Comparison of ENCODE assay signal across 7 cellular contexts in the genomic region with DNA sequence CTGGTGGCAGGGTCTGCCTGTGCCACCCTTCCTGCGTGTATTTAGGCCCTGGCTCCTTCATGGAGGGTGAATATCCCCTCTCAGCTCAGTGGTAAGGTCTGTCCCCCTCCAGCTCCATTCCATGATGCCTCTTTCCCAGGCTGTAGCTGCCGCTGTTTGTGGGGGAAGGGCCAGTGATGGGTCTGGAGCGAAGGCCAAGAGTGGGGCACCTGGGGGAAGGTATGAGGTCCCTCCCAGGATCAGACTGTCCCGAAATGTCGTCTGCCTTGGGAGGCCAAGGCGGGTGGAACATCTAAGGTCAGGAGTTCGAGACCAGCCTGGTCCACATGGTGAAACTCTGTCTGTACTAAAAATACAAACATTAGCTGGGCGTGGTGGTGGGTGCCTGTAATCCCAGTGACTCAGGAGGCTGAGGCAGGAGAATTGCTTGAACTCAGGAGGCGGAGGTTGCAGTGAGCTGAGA. TPM values are rescaled to one million over a fixed set of nuclear protein-coding genes. Genes with fewer than 3 reads are reported as not detected.
DNase-seq lines count a peak whose midpoint lies in the region; ATAC-seq and TF ChIP-seq lines count a peak whose summit lies in the region.

No MANE protein-coding gene starts in this region.

- H3K4me3 Mint-ChIP-seq in activated T-helper 17 cell treated with anti-CD3 and anti-CD28 coated beads, Interleukin-2, amount 50 U/mL, for 72 hours: peak overlapping the region; percentile 78
- peak overlapping the region; percentile 57 to 77 (median 65) for H3K4me3 Mint-ChIP-seq in immature natural killer cell

- H3K9me3 ChIP-seq in HUES48 (ENCODE audit: control insufficient read depth, insufficient read depth, low read length): no peaks in the 10 kb centered on the region
- no peaks in the 10 kb centered on the region for H3K9me3 ChIP-seq in stomach

- intact Hi-C loops in stomach (cut with DNase I; ENCODE audit: low total_unique reads): no loop called here

- H3K27me3 ChIP-seq in HUES48 (ENCODE audit: control insufficient read depth, insufficient read depth, low read length) (peaks cover 34% of the 10 kb centered on the region), stomach (peaks cover 0 to 38% (median 28%) of the 10 kb centered on the region in 3 donors)

- TF ChIP-seq POLR2A in stomach (IDR thresholded peaks at IDR 0.05): no peak

- 24 to 33% (median 29%) methylated on average over 9 of the region's 9 CpGs for WGBS in stomach, 5 donors

- H3K36me3 Mint-ChIP-seq in activated T-helper 17 cell treated with anti-CD3 and anti-CD28 coated beads, Interleukin-2, amount 50 U/mL, for 72 hours (ENCODE audit: low read depth): no peaks in the 10 kb centered on the region
- no peaks in the 10 kb centered on the region for H3K36me3 Mint-ChIP-seq in immature natural killer cell

- no peak overlapping the region for H3K9ac ChIP-seq in HUES48 (ENCODE audit: low read depth, low read length)

- no peak for TF ChIP-seq CTCF in stomach (IDR thresholded peaks at IDR 0.05)

- no peak for ATAC-seq in activated T-helper 17 cell treated with anti-CD3 and anti-CD28 coated beads, Interleukin-2, amount 50 U/mL, for 72 hours (replicated peaks)
- ATAC-seq in HG03378 (IDR thresholded peaks at IDR 0.05; ENCODE audit: unreplicated experiment) (no peak), esophagus mucosa (no peak)

- no peaks in the 10 kb centered on the region for H3K9me3 Mint-ChIP-seq in activated T-helper 17 cell treated with anti-CD3 and anti-CD28 coated beads, Interleukin-2, amount 50 U/mL, for 72 hours
- no peaks in the 10 kb centered on the region for H3K9me3 Mint-ChIP-seq in immature natural killer cell

- peaks cover 3% of the 10 kb centered on the region for H3K27me3 Mint-ChIP-seq in activated T-helper 17 cell treated with anti-CD3 and anti-CD28 coated beads, Interleukin-2, amount 50 U/mL, for 72 hours
- H3K27me3 Mint-ChIP-seq in immature natural killer cell (ENCODE audit: low read depth in 3 of 3): peaks cover 2 to 3% (median 2%) of the 10 kb centered on the region in 3 donors

- H3K36me3 ChIP-seq in HUES48 (ENCODE audit: control insufficient read depth, insufficient read depth, low read length) (peaks cover 25% of the 10 kb centered on the region), stomach (peaks cover 30 to 32% (median 31%) of the 10 kb centered on the region in 4 donors)

- H3K27ac ChIP-seq in HUES48 (ENCODE audit: low read depth, low read length): no peak overlapping the region
- peak overlapping the region; percentile 85 to 98 (median 91) for H3K27ac ChIP-seq in stomach

- H3K4me3 ChIP-seq in HUES48 (ENCODE audit: low read depth, low read length) (peak overlapping the region; percentile 74), stomach (peak overlapping the region; percentile 73 to 80 (median 76))

- DNase-seq in immature natural killer cell (no peak), stomach (peak; percentile 43), RKO (ENCODE audit: low spot score) (no peak)

- H3K4me1 Mint-ChIP-seq in activated T-helper 17 cell treated with anti-CD3 and anti-CD28 coated beads, Interleukin-2, amount 50 U/mL, for 72 hours: peaks cover 5% of the 10 kb centered on the region
- peaks cover 11 to 31% of the 10 kb centered on the region in 2 donors for H3K4me1 Mint-ChIP-seq in immature natural killer cell

- TF ChIP-seq EP300 in stomach (IDR thresholded peaks at IDR 0.05): no peak

- H3K27ac Mint-ChIP-seq in activated T-helper 17 cell treated with anti-CD3 and anti-CD28 coated beads, Interleukin-2, amount 50 U/mL, for 72 hours: no peak overlapping the region
- peak overlapping the region in 1 of 6 donors; percentile 31 for H3K27ac Mint-ChIP-seq in immature natural killer cell

- H3K4me1 ChIP-seq in HUES48 (ENCODE audit: control insufficient read depth, insufficient read depth, low read length) (peaks cover 36% of the 10 kb centered on the region), stomach (peaks cover 75 to 96% (median 92%) of the 10 kb centered on the region in 4 donors)

RNA-seq across cellular contexts. Expression of gene CD151, which starts 1.1 kb away (rescaled TPM):
- total RNA-seq in activated T-helper 17 cell treated with anti-CD3 and anti-CD28 coated beads, Interleukin-2, amount 50 U/mL, for 72 hours: 10 to 100 TPM; 61.5 to 74.6 TPM
- polyA plus RNA-seq in immature natural killer cell (10 to 100 TPM; 19.7 to 25.7 (median 23.7) TPM), stomach (100 to 1,000 TPM in 2 of 3 donors, 10 to 100 TPM in 1; 66.7 to 262 (median 206) TPM)
- total RNA-seq in stomach (100 to 1,000 TPM; 103 to 293 (median 157) TPM), esophagus mucosa (109 TPM)

RNA-seq across cellular contexts. Expression of gene CRACR2B, which starts 6.2 kb away (rescaled TPM):
- 1 to 10 TPM; 1.4 to 1.9 TPM for total RNA-seq in activated T-helper 17 cell treated with anti-CD3 and anti-CD28 coated beads, Interleukin-2, amount 50 U/mL, for 72 hours
- polyA plus RNA-seq in immature natural killer cell (1 to 10 TPM in 1 of 3 donors, under 1 TPM in 1, not detected in 1; 0.74 to 2.2 TPM), stomach (100 to 1,000 TPM; 105 to 133 (median 119) TPM)
- total RNA-seq in stomach (100 to 1,000 TPM in 4 of 5 donors, 10 to 100 TPM in 1; 12.7 to 556 (median 165) TPM), esophagus mucosa (3.3 TPM)

RNA-seq across cellular contexts. Expression of gene POLR2L, which starts 8.4 kb away (rescaled TPM):
- 100 to 1,000 TPM in 1 of 2 donors, 10 to 100 TPM in 1; 41.2 to 106 TPM for total RNA-seq in activated T-helper 17 cell treated with anti-CD3 and anti-CD28 coated beads, Interleukin-2, amount 50 U/mL, for 72 hours
- polyA plus RNA-seq in immature natural killer cell (100 to 1,000 TPM; 139 to 200 (median 142) TPM), stomach (100 to 1,000 TPM; 130 to 160 (median 152) TPM)
- total RNA-seq in stomach (100 to 1,000 TPM in 1 of 5 donors, 10 to 100 TPM in 4; 13.8 to 407 (median 63.4) TPM), esophagus mucosa (177 TPM)

RNA-seq across cellular contexts. Expression of gene TSPAN4, which starts 8.8 kb away (rescaled TPM):
- total RNA-seq in activated T-helper 17 cell treated with anti-CD3 and anti-CD28 coated beads, Interleukin-2, amount 50 U/mL, for 72 hours: 10 to 100 TPM in 1 of 2 donors, 1 to 10 TPM in 1; 6.0 to 11.2 TPM
- polyA plus RNA-seq in immature natural killer cell (10 to 100 TPM; 23.4 to 38.7 (median 37.2) TPM), stomach (10 to 100 TPM; 10.5 to 29.8 (median 26.4) TPM)
- total RNA-seq in stomach (100 to 1,000 TPM in 1 of 5 donors, 10 to 100 TPM in 4; 20.5 to 116 (median 29.7) TPM), esophagus mucosa (8.4 TPM)

RNA-seq across cellular contexts. Expression of gene PNPLA2, which starts 15.2 kb away (rescaled TPM):
- total RNA-seq in activated T-helper 17 cell treated with anti-CD3 and anti-CD28 coated beads, Interleukin-2, amount 50 U/mL, for 72 hours: 10 to 100 TPM; 36.8 to 39.3 TPM
- polyA plus RNA-seq in immature natural killer cell (10 to 100 TPM; 10.9 to 42.3 (median 23.4) TPM), stomach (10 to 100 TPM; 41.7 to 85.1 (median 77.8) TPM)
- total RNA-seq in stomach (100 to 1,000 TPM in 3 of 5 donors, 10 to 100 TPM in 2; 33.4 to 385 (median 139) TPM), esophagus mucosa (24.5 TPM)
